ENCODE assay signal across 17 cellular contexts in genomic region chr5:54098267-54098666, GRCh38.
DNase-seq lines count a peak whose midpoint lies in the region; ATAC-seq and TF ChIP-seq lines count a peak whose summit lies in the region.
"Had no signal": no experiment of that assay in that cellular context is flagged by ENCODE, and none has a peak within 500 bp of the region (broad histone marks: within the 10 kb centered on the region; RNA-seq: fewer than 3 reads in every experiment).

No MANE protein-coding gene starts in this region.

- H3K14ac ChIP-seq in H9 (ENCODE audit: insufficient read depth, low read length): no peak overlapping the region

- no peaks in the 10 kb centered on the region for H4K20me1 ChIP-seq in H9 (ENCODE audit: control insufficient read depth, insufficient read depth, insufficient read length)

- H3K27me3 ChIP-seq in H9 (ENCODE audit: insufficient read depth, low read length): no peaks in the 10 kb centered on the region

- no peak overlapping the region for H3K4ac ChIP-seq in H9 (ENCODE audit: low read depth, low read length)

- H4K5ac ChIP-seq in H9 (ENCODE audit: insufficient read length, low read depth, low read length): no peak overlapping the region

- H3K9me3 ChIP-seq in H9 (ENCODE audit: control insufficient read depth, low read depth, low read length): no peaks in the 10 kb centered on the region

- H3K23me2 ChIP-seq in H9 (ENCODE audit: insufficient read length, low read depth, low read length, poor library complexity, severe bottlenecking): no peaks in the 10 kb centered on the region

- H3K9me3 Mint-ChIP-seq in H9 (no peaks in the 10 kb centered on the region), WTC11 (no peaks in the 10 kb centered on the region), memory B cell (no peaks in the 10 kb centered on the region)
- H3K9me3 Mint-ChIP-seq: CD8-positive, alpha-beta memory T cell had no signal

- H3K27me3 Mint-ChIP-seq in H9 (ENCODE audit: low read depth): no peaks in the 10 kb centered on the region
- H3K27me3 Mint-ChIP-seq in WTC11 (ENCODE audit: low read depth): no peaks in the 10 kb centered on the region
- H3K27me3 Mint-ChIP-seq in memory B cell: no peaks in the 10 kb centered on the region
- H3K27me3 Mint-ChIP-seq: CD8-positive, alpha-beta memory T cell had no signal

- no peak overlapping the region for H3K27ac ChIP-seq in H9 (ENCODE audit: insufficient read length, low read depth, low read length)
- H3K27ac ChIP-seq: PC-9 had no signal

- no peak overlapping the region for H3K18ac ChIP-seq in H9 (ENCODE audit: insufficient read length, low read depth, low read length)

- H2BK5ac ChIP-seq in H9 (ENCODE audit: insufficient read length, low read length): no peak overlapping the region

- H3K27ac Mint-ChIP-seq in H9: peak overlapping the region; percentile 8 to 53 (median 46); a peak in 6 of 7 replicates
- peak overlapping the region; percentile 78; the same call in 1 of the 2 replicates for H3K27ac Mint-ChIP-seq in WTC11
- no peak overlapping the region for H3K27ac Mint-ChIP-seq in memory B cell
- H3K27ac Mint-ChIP-seq: CD8-positive, alpha-beta memory T cell had no signal

- no peaks in the 10 kb centered on the region for H3K36me3 Mint-ChIP-seq in H9 (ENCODE audit: insufficient read depth in 1 of 3, low read depth in 3 of 3)
- no peaks in the 10 kb centered on the region for H3K36me3 Mint-ChIP-seq in WTC11
- H3K36me3 Mint-ChIP-seq in memory B cell: no peaks in the 10 kb centered on the region

- peaks cover 10 to 13% of the 10 kb centered on the region in 2 experiments for H3K4me1 Mint-ChIP-seq in H9
- H3K4me1 Mint-ChIP-seq in WTC11: peaks cover 30% of the 10 kb centered on the region
- H3K4me1 Mint-ChIP-seq in memory B cell: peaks cover 8% of the 10 kb centered on the region

- H3K56ac ChIP-seq in H9 (ENCODE audit: insufficient read length, low read depth, low read length): no peak overlapping the region

- H3T11ph ChIP-seq in H9 (ENCODE audit: low read length): no peak overlapping the region

- peak; percentile 41; the same call in 1 of the 2 replicates for ATAC-seq in WTC11
- no peak for ATAC-seq in memory B cell (ENCODE audit: low read depth)

- no peak overlapping the region for H3K9ac ChIP-seq in H9 (ENCODE audit: extremely low read depth, insufficient read length, low read length)

- no peaks in the 10 kb centered on the region for H3K79me1 ChIP-seq in H9 (ENCODE audit: insufficient read depth, low read depth, low read length, poor library complexity, severe bottlenecking)

- no peak overlapping the region for H2BK15ac ChIP-seq in H9 (ENCODE audit: low read depth, low read length)

- no peak overlapping the region for H2AK5ac ChIP-seq in H9 (ENCODE audit: insufficient read length, low read length)

- CTCF ChIA-PET in WTC11 (lab: Charles Lee): no interaction called here

- H4K91ac ChIP-seq in H9 (ENCODE audit: insufficient read length, low read depth, low read length): no peak overlapping the region

- H3K79me2 ChIP-seq in H9 (ENCODE audit: insufficient read depth, low read length): no peaks in the 10 kb centered on the region

- TF ChIP-seq CTCF in H9 (conservative IDR thresholded peaks at IDR 0.05): no peak
- no peak for TF ChIP-seq CTCF in WTC11 (IDR thresholded peaks at IDR 0.05)

- H3K4me3 Mint-ChIP-seq in H9: no peak overlapping the region
- no peak overlapping the region for H3K4me3 Mint-ChIP-seq in WTC11
- peak overlapping the region; percentile 19 for H3K4me3 Mint-ChIP-seq in memory B cell
- H3K4me3 Mint-ChIP-seq: CD8-positive, alpha-beta memory T cell had no signal

- H2BK12ac ChIP-seq in H9 (ENCODE audit: insufficient read length, low read depth, low read length): no peak overlapping the region

- WGBS in H9 (ENCODE audit: extremely low coverage, insufficient read length, low lambda C conversion rate): no CpG with 5 or more reads among the region's 9 CpGs

- no peak overlapping the region for H4K8ac ChIP-seq in H9 (replicated peaks; ENCODE audit: insufficient read length, low read depth, low read length)

- H2AFZ ChIP-seq in H9 (ENCODE audit: low read length): no peak overlapping the region
- H2AFZ ChIP-seq: PC-9 had no signal

- POLR2A ChIA-PET in WTC11 (lab: Charles Lee): no interaction called here

- H3K4me1 ChIP-seq in H9 (ENCODE audit: insufficient read depth, low read length): no peaks in the 10 kb centered on the region

- H3K4me2 ChIP-seq in H9 (ENCODE audit: insufficient read depth, insufficient read length, low read length): no peak overlapping the region
- H3K4me2 ChIP-seq: PC-9 had no signal

- no peak for DNase-seq in H9
- no peak for DNase-seq in WTC11 (ENCODE audit: low spot score)
- DNase-seq in memory B cell (ENCODE audit: low spot score in 2 of 2): no peak
- DNase-seq in retina: peak; percentile 72
- no peak for DNase-seq in ureter (ENCODE audit: low spot score)
- DNase-seq in NCI-H774 (lab: John Stamatoyannopoulos, UW): no peak
- no peak for DNase-seq in activated gamma-delta T cell (lab: John Stamatoyannopoulos, UW)
- DNase-seq in NCI-H1436 treated with DMSO at 0.1 percent for 48 hours (lab: John Stamatoyannopoulos, UW): no peak
- DNase-seq: C1 segment of cervical spinal cord; CD8-positive, alpha-beta memory T cell; H7; NCI-H1105; NCI-H1694; NCI-H2227 treated with DMSO at 0.1 percent for 48 hours; NCI-H510A treated with DMSO at 0.1 percent for 48 hours; PC-9; SW 1271 had no signal

- no peak overlapping the region for H2BK20ac ChIP-seq in H9 (ENCODE audit: low read depth, low read length, poor library complexity, severe bottlenecking)

- H3K23ac ChIP-seq in H9 (ENCODE audit: insufficient read length, low read depth, low read length): no peak overlapping the region

- H2BK120ac ChIP-seq in H9 (ENCODE audit: low read depth, low read length, poor library complexity, severe bottlenecking): no peak overlapping the region

TF ChIP-seq in WTC11, 78 proteins besides CTCF, POLR2A, EP300 and RAD21 (continues in another document):
- TF ChIP-seq USF2 (CRISPR knock-in tag; IDR thresholded peaks at IDR 0.05): no peak
- no peak for TF ChIP-seq NR2C2 (CRISPR knock-in tag; IDR thresholded peaks at IDR 0.05)
- no peak for TF ChIP-seq PRDM15 (CRISPR knock-in tag; IDR thresholded peaks at IDR 0.05)
- no peak for TF ChIP-seq ARID4B (CRISPR knock-in tag; IDR thresholded peaks at IDR 0.05; ENCODE audit: borderline replicate concordance)
